Comparison of ENCODE assay signal across 31 cellular contexts in the genomic region with DNA sequence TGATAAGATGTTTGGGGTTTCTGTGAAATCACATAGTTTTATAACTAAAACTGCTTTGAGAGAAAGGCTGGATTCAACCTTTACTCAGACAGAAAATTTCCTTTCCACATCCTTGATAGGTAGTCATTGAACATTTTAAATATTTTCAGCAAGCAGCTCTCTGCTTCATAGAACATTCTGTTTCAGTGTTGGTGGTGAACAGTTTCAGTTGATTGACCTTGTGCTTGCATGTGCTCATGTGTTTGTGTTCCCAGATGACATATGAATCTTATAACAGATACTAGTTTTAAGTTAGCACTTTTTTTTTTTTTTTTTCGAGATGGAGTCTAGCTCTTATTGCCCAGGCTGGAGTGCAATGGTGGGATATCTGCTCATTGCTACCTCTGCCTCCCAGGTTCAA.
"Had no signal": no experiment of that assay in that cellular context is flagged by ENCODE, and none has a peak within 500 bp of the region (broad histone marks: within the 10 kb centered on the region; RNA-seq: fewer than 3 reads in every experiment).

No MANE protein-coding gene starts in this region.

- H3K4me1 ChIP-seq: left ventricle myocardium inferior, stomach, thyroid gland, transverse colon, upper lobe of left lung, vagina had no signal

- H3K27ac Mint-ChIP-seq: immature natural killer cell; mesothelial cell of epicardium; naive B cell; natural killer cell; nephron progenitor cell; neural progenitor cell; progenitor cell of endocrine pancreas; stimulated activated naive B cell treated with anti-CD40 and anti-IgM and Interleukin-4, amounts not matched to agents 10 μg/mL and 1 μg/mL and 100 μg/mL, for 72 hours had no signal

- H3K4me3 ChIP-seq: left ventricle myocardium inferior, lung, neural progenitor cell, ovary, skin epidermis, stomach, testis, thyroid gland, transverse colon, upper lobe of left lung, vagina had no signal

- H3K4me3 Mint-ChIP-seq: immature natural killer cell; mesothelial cell of epicardium; naive B cell; natural killer cell; nephron progenitor cell; neural progenitor cell; stimulated activated naive B cell treated with anti-CD40 and anti-IgM and Interleukin-4, amounts not matched to agents 10 μg/mL and 1 μg/mL and 100 μg/mL, for 72 hours had no signal

- H3K27ac ChIP-seq: left ventricle myocardium inferior, neural progenitor cell, neutrophil, ovary, skin epidermis, stomach, testis, thyroid gland, transverse colon, upper lobe of left lung, vagina had no signal

- H3K9ac ChIP-seq: neural progenitor cell had no signal

- DNase-seq: hypothalamus; immature natural killer cell; islet precursor cell; left ventricle myocardium inferior; mesendoderm; naive B cell; natural killer cell; nephron progenitor cell; occipital lobe; ovary; retina; right cardiac atrium; stimulated activated CD4-positive, alpha-beta T cell treated with anti-CD3 and anti-CD28 coated beads, Interleukin-12 subunit alpha, Interleukin-12 subunit beta, amount 100 ng/mL, for 4 hours; stimulated activated CD4-positive, alpha-beta T cell treated with anti-CD3 and anti-CD28 coated beads, Interleukin-15, amount 100 ng/mL, for 24 hours; stimulated activated CD4-positive, alpha-beta T cell treated with anti-CD3 and anti-CD28 coated beads, Interleukin-2, amount 100 ng/mL, for 24 hours; stimulated activated CD4-positive, alpha-beta T cell treated with anti-CD3 and anti-CD28 coated beads, Interleukin-4, amount 100 ng/mL, for 1 hour; stimulated activated naive B cell treated with anti-CD40 and anti-IgM and Interleukin-4, amounts not matched to agents 10 μg/mL and 1 μg/mL and 100 μg/mL, for 72 hours; stimulated activated naive CD8-positive, alpha-beta T cell treated with anti-CD3 and anti-CD28 coated beads, Interleukin-15, Interleukin-2, amounts not matched to agents 100 U/mL and 50 U/mL, for 24 hours; stomach; testis; thyroid gland; transverse colon; upper lobe of left lung had no signal

- H3K27me3 ChIP-seq: neural progenitor cell, neutrophil, ovary, stomach, testis, thyroid gland, transverse colon, upper lobe of left lung, vagina had no signal

- H2AFZ ChIP-seq: neural progenitor cell had no signal

- H3K9me3 ChIP-seq: left ventricle myocardium inferior, neutrophil, ovary, stomach, testis, thyroid gland, transverse colon, upper lobe of left lung, vagina had no signal

- H3K9me3 Mint-ChIP-seq: mesothelial cell of epicardium, nephron progenitor cell, neural progenitor cell had no signal

- H3K4me2 ChIP-seq: neural progenitor cell had no signal

- H3K36me3 ChIP-seq: left ventricle myocardium inferior, neural progenitor cell, neutrophil, ovary, stomach, thyroid gland, transverse colon, upper lobe of left lung, vagina had no signal

- ATAC-seq: natural killer cell; right cardiac atrium; sciatic nerve; stimulated activated naive B cell treated with anti-CD40 and anti-IgM and Interleukin-4, amounts not matched to agents 10 μg/mL and 1 μg/mL and 100 μg/mL, for 72 hours; stimulated activated naive CD8-positive, alpha-beta T cell treated with anti-CD3 and anti-CD28 coated beads, Interleukin-15, Interleukin-2, amounts not matched to agents 100 U/mL and 50 U/mL, for 24 hours had no signal

- H3K36me3 Mint-ChIP-seq: immature natural killer cell; mesothelial cell of epicardium; naive B cell; neural progenitor cell; stimulated activated naive B cell treated with anti-CD40 and anti-IgM and Interleukin-4, amounts not matched to agents 10 μg/mL and 1 μg/mL and 100 μg/mL, for 72 hours had no signal

- H3K27me3 Mint-ChIP-seq: naive B cell; progenitor cell of endocrine pancreas; stimulated activated naive B cell treated with anti-CD40 and anti-IgM and Interleukin-4, amounts not matched to agents 10 μg/mL and 1 μg/mL and 100 μg/mL, for 72 hours had no signal

- H3K4me1 Mint-ChIP-seq: immature natural killer cell; mesothelial cell of epicardium; naive B cell; natural killer cell; stimulated activated naive B cell treated with anti-CD40 and anti-IgM and Interleukin-4, amounts not matched to agents 10 μg/mL and 1 μg/mL and 100 μg/mL, for 72 hours had no signal
